Comparison of ENCODE assay signal across 11 cellular contexts in genomic region chr1:158145173-158145719, GRCh38. TPM values are rescaled to one million over a fixed set of nuclear protein-coding genes. Genes with fewer than 3 reads are reported as not detected.
DNase-seq lines count a peak whose midpoint lies in the region; ATAC-seq and TF ChIP-seq lines count a peak whose summit lies in the region.
"Had no signal": no experiment of that assay in that cellular context is flagged by ENCODE, and none has a peak within 500 bp of the region (broad histone marks: within the 10 kb centered on the region; RNA-seq: fewer than 3 reads in every experiment).

No MANE protein-coding gene starts in this region.

- no peak for ATAC-seq in HG03139 (IDR thresholded peaks at IDR 0.05; ENCODE audit: unreplicated experiment)
- ATAC-seq in HG03460 (IDR thresholded peaks at IDR 0.05; ENCODE audit: unreplicated experiment): no peak

- POLR2A ChIA-PET in RWPE1 (lab: Yijun Ruan, JAX; ENCODE audit: low non-redundant PET): no interaction called here

- H3K27me3 ChIP-seq in BE2C: no peaks in the 10 kb centered on the region
- H3K27me3 ChIP-seq in esophagus squamous epithelium: no peaks in the 10 kb centered on the region

- H3K4me3 ChIP-seq in BE2C (ENCODE audit: low read depth, low read length) (no peak overlapping the region), esophagus squamous epithelium (no peak overlapping the region)

- no peak for TF ChIP-seq POLR2A in esophagus squamous epithelium (IDR thresholded peaks at IDR 0.05)

- DNase-seq in BE2C (peak; percentile 27), RWPE1 (ENCODE audit: low spot score) (peak; percentile 41), esophagus squamous epithelium (lab: John Stamatoyannopoulos, UW) (no peak), myocyte (ENCODE audit: low read depth) (peak; percentile 82), Kasumi-1 (lab: John Stamatoyannopoulos, UW) (no peak)
- no peak for DNase-seq in stimulated activated CD4-positive, alpha-beta T cell treated with anti-CD3 and anti-CD28 coated beads, Interleukin-12 subunit alpha, Interleukin-12 subunit beta, amount 100 ng/mL, for 4 hours
- DNase-seq: activated CD4-positive, alpha-beta T cell treated with anti-CD3 and anti-CD28 coated beads, Interleukin-2, amount 50 U/mL, for 48 hours; CD4-positive, CD25-positive, alpha-beta regulatory T cell; NCI-H1930 had no signal

- TF ChIP-seq CTCF in BE2C (IDR thresholded peaks at IDR 0.05; ENCODE audit: low read depth, low read length): no peak
- TF ChIP-seq CTCF in RWPE1 (conservative IDR thresholded peaks at IDR 0.05; ENCODE audit: low read depth): no peak
- TF ChIP-seq CTCF in esophagus squamous epithelium (IDR thresholded peaks at IDR 0.05): no peak

- H3K9me3 ChIP-seq in BE2C (no peaks in the 10 kb centered on the region), esophagus squamous epithelium (no peaks in the 10 kb centered on the region)

- H3K27ac ChIP-seq in RWPE1 (peak overlapping the region; percentile 96), esophagus squamous epithelium (peak overlapping the region in 3 of 4 donors; percentile 24 to 53 (median 31))

- no peaks in the 10 kb centered on the region for H3K4me1 ChIP-seq in BE2C
- H3K4me1 ChIP-seq in esophagus squamous epithelium: peaks cover 9 to 40% (median 10%) of the 10 kb centered on the region in 3 donors

- H3K36me3 ChIP-seq in BE2C (no peaks in the 10 kb centered on the region), esophagus squamous epithelium (no peaks in the 10 kb centered on the region)

- intact Hi-C loops in esophagus squamous epithelium (cut with DNase I): no loop called here

- CTCF ChIA-PET in RWPE1 (lab: Yijun Ruan, JAX): interaction anchor here (0.6 to 2.1 kb wide), 4 partner anchors 21 to 182 kb away, joined by 3 to 7 read pairs (median 5); no protein-coding TSS in a partner anchor

RNA-seq across cellular contexts. Expression of gene CD1D, which starts 35.4 kb away (rescaled TPM):
- polyA plus RNA-seq in BE2C (2012; ENCODE audit: insufficient read depth, insufficient read length, low read depth): not detected
- total RNA-seq in esophagus squamous epithelium (1 to 10 TPM in 2 of 4 donors, under 1 TPM in 1, not detected in 1; 0.83 to 1.9 (median 1.7) TPM), myocyte (0.08 TPM in 1 of 2 replicates, not detected in the other)
- 0.05 TPM for polyA plus RNA-seq in myocyte (2012)
- total RNA-seq: CD4-positive, CD25-positive, alpha-beta regulatory T cell had no signal

Comparison
In these comparisons a context has a peak if more than half of its experiments do, and no peak if none do; other contexts are left out.
1. DNase-seq: peak in BE2C (single experiment), RWPE1 (single experiment) and myocyte (single experiment); none in esophagus squamous epithelium (single experiment), Kasumi-1 (0 of 2) and stimulated activated CD4-positive, alpha-beta T cell treated with anti-CD3 and anti-CD28 coated beads, Interleukin-12 subunit alpha, Interleukin-12 subunit beta, amount 100 ng/mL, for 4 hours (single experiment).